Comparison of ENCODE assay signal across 24 cellular contexts in the genomic region with DNA sequence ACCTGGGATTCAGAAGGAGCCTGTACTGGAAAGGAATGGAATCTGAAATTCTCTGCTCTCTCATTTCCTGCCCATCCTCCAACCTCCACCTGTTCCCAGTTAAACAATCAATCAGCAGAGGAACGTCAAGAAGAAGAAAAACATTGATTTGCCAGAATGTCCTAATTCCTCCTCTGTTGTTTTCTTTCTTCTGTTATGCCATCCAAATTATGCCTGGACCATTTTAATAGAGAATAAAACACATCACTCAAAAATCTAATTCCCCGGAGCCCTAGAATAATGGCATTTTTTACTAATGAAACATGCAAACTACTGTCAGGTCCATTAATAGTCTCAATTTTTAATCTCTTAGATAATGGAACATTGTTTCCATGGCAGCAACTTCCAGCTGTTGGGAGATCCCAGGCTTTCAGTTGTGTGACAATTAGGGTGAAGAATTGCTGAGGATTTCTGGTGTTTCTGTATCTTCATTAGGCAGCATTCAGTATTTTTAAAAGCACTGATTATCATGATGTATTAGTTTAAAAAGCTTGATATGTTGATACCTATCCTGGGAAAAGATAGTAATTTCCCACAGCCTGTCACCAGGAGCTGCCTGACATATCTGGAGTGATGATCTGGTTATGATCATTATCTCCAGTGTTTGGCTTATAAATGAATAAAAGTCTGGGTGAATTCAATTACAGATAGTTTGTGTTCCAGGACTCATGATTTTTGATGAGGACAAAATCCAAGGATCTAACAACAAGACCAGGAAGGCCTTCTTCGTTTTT.
"Had no signal": no experiment of that assay in that cellular context is flagged by ENCODE, and none has a peak within 500 bp of the region (broad histone marks: within the 10 kb centered on the region; RNA-seq: fewer than 3 reads in every experiment).

No MANE protein-coding gene starts in this region.

- H3K9me3 ChIP-seq: Peyer's patch, SJSA1 had no signal

- H3K4me1 ChIP-seq: ascending aorta, Peyer's patch, SJSA1 had no signal

- ATAC-seq: activated CD8-positive, alpha-beta T cell treated with anti-CD3 and anti-CD28 coated beads for 36 hours; K562; PC-3 had no signal

- H3K36me3 ChIP-seq: ascending aorta, cardiac muscle cell, Peyer's patch, SJSA1 had no signal

- DNase-seq: activated CD4-positive, alpha-beta T cell treated with anti-CD3 and anti-CD28 coated beads, Interleukin-2, amount 10 ng/mL, durations not matched to agents 24 days and 14 days; activated CD4-positive, alpha-beta T cell treated with anti-CD3 and anti-CD28 coated beads, Interleukin-2, amount 50 U/mL, for 4 hours; activated CD8-positive, alpha-beta T cell treated with anti-CD3 and anti-CD28 coated beads for 36 hours; activated gamma-delta T cell; activated naive CD4-positive, alpha-beta T cell treated with Interleukin-2 at 50 U/mL for 16 hours; activated naive CD8-positive, alpha-beta T cell treated with anti-CD3 and anti-CD28 coated beads, Interleukin-2, amount 10 ng/mL, durations not matched to agents 7 days and 5 days; activated T-cell treated with anti-CD3 and anti-CD28 coated beads, Interleukin-2, amount 50 U/mL, for 24 hours; amygdala; NCI-H1092 treated with DMSO at 0.1 percent for 48 hours; NCI-H1694; NCI-H1930; NCI-H2081 treated with DMSO at 0.1 percent for 48 hours; NCI-H510A treated with DMSO at 0.1 percent for 48 hours; NCI-H526 treated with DMSO at 0.1 percent for 48 hours; NK-92 treated with Interleukin-12 subunit alpha and Interleukin-12 subunit beta, amount 100 ng/mL, for 24 hours; PC-3; Peyer's patch; RPMI8226; SHP77 treated with DMSO at 0.1 percent for 48 hours; T1000 had no signal

- H3K27me3 ChIP-seq: ascending aorta, cardiac muscle cell, Peyer's patch, SJSA1 had no signal

- H3K4me3 ChIP-seq: ascending aorta, cardiac muscle cell, K562, Peyer's patch, SJSA1 had no signal

- H3K27ac ChIP-seq: ascending aorta, cardiac muscle cell, Peyer's patch, SJSA1 had no signal
